1 cellular context compared by ENCODE assay signal in the genomic region with DNA sequence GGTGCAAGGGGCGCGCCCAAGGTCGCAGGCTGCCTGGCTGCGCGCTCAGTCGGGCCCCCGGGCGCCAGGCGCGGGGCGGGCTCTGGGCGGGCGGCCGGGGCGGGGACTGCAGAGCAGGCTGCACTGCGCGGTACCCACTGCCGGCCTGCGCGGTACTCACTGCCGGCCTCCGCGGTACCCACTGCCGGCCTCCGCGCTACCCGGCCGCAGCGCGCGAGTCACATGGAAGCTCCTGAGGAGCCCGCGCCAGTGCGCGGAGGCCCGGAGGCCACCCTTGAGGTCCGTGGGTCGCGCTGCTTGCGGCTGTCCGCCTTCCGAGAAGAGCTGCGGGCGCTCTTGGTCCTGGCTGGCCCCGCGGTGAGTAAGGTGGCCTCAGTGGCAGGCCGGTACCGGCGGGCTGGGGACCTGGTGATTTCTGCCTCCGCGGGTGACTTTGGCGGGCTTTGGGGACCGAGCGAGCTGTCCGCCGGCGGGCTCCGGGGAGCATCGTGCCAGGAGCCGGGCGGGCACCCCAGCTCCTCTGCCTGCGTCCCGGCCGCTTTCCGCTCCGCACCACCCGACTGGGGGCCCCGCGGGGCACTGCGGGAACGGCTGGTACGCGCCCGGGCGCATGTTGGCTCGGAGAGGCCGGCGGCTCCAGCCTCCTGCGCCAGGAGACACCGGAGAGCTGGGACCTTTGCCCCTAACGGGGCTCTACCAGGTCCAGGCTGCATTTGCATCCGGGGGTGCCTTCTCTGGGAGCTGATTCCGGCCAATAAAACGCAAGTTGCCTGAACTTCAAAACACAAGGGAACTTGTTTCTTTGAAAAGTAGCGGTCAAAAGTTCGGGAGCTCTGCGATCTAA.
A peak's percentile ranks its signal among the peaks of the same experiment; 100 is the strongest.
TF ChIP-seq lines count a peak whose summit lies in the region.

A gene with protein sequence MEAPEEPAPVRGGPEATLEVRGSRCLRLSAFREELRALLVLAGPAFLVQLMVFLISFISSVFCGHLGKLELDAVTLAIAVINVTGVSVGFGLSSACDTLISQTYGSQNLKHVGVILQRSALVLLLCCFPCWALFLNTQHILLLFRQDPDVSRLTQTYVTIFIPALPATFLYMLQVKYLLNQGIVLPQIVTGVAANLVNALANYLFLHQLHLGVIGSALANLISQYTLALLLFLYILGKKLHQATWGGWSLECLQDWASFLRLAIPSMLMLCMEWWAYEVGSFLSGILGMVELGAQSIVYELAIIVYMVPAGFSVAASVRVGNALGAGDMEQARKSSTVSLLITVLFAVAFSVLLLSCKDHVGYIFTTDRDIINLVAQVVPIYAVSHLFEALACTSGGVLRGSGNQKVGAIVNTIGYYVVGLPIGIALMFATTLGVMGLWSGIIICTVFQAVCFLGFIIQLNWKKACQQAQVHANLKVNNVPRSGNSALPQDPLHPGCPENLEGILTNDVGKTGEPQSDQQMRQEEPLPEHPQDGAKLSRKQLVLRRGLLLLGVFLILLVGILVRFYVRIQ (plus strand): TSS at position 137 of the 844 bp plus-strand sequence. CDS start 86 bp downstream, at position 223.

TF ChIP-seq in HepG2, 621 proteins besides CTCF, POLR2A, EP300 and RAD21 (continued from another document):
- TF ChIP-seq SIX4 (CRISPR knock-in tag; IDR thresholded peaks at IDR 0.05) (no peak), ISX (CRISPR knock-in tag; conservative IDR thresholded peaks at IDR 0.05) (peak; percentile 27; the same call in 1 of the 2 replicates), JUNB (CRISPR knock-in tag; IDR thresholded peaks at IDR 0.05; ENCODE audit: borderline replicate concordance) (no peak), HNRNPL (IDR thresholded peaks at IDR 0.05; ENCODE audit: low read depth, low read length) (0 out of 2 replicates have a peak, but pooled peaks have one; percentile 27), SRSF1 (optimal IDR thresholded peaks at IDR 0.05; ENCODE audit: low read depth, low read length) (no peak)
- TF ChIP-seq, protein P1, sequence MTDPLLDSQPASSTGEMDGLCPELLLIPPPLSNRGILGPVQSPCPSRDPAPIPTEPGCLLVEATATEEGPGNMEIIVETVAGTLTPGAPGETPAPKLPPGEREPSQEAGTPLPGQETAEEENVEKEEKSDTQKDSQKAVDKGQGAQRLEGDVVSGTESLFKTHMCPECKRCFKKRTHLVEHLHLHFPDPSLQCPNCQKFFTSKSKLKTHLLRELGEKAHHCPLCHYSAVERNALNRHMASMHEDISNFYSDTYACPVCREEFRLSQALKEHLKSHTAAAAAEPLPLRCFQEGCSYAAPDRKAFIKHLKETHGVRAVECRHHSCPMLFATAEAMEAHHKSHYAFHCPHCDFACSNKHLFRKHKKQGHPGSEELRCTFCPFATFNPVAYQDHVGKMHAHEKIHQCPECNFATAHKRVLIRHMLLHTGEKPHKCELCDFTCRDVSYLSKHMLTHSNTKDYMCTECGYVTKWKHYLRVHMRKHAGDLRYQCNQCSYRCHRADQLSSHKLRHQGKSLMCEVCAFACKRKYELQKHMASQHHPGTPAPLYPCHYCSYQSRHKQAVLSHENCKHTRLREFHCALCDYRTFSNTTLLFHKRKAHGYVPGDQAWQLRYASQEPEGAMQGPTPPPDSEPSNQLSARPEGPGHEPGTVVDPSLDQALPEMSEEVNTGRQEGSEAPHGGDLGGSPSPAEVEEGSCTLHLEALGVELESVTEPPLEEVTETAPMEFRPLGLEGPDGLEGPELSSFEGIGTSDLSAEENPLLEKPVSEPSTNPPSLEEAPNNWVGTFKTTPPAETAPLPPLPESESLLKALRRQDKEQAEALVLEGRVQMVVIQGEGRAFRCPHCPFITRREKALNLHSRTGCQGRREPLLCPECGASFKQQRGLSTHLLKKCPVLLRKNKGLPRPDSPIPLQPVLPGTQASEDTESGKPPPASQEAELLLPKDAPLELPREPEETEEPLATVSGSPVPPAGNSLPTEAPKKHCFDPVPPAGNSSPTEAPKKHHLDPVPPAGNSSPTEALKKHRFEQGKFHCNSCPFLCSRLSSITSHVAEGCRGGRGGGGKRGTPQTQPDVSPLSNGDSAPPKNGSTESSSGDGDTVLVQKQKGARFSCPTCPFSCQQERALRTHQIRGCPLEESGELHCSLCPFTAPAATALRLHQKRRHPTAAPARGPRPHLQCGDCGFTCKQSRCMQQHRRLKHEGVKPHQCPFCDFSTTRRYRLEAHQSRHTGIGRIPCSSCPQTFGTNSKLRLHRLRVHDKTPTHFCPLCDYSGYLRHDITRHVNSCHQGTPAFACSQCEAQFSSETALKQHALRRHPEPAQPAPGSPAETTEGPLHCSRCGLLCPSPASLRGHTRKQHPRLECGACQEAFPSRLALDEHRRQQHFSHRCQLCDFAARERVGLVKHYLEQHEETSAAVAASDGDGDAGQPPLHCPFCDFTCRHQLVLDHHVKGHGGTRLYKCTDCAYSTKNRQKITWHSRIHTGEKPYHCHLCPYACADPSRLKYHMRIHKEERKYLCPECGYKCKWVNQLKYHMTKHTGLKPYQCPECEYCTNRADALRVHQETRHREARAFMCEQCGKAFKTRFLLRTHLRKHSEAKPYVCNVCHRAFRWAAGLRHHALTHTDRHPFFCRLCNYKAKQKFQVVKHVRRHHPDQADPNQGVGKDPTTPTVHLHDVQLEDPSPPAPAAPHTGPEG (CRISPR knock-in tag; IDR thresholded peaks at IDR 0.05): peak; percentile 76
